Comparison of ENCODE assay signal across 7 cellular contexts in genomic region chr12:56221233-56221756, GRCh38. TPM values are rescaled to one million over a fixed set of nuclear protein-coding genes. Genes with fewer than 3 reads are reported as not detected.
DNase-seq lines count a peak whose midpoint lies in the region; ATAC-seq and TF ChIP-seq lines count a peak whose summit lies in the region.

No MANE protein-coding gene starts in this region.

- peak overlapping the region; percentile 98 for H3K14ac ChIP-seq in IMR-90 (replicated peaks; ENCODE audit: low read depth, low read length)

- peak; percentile 94 for DNase-seq in EH (ENCODE audit: low read depth)
- DNase-seq in IMR-90, result peak; percentile 73
- peak; percentile 94 for DNase-seq in adipocyte (ENCODE audit: low read depth)
- peak; percentile 53 to 78 (median 68) for DNase-seq in heart left ventricle
- peak; percentile 36 for DNase-seq in pons (ENCODE audit: low spot score)
- no peak for DNase-seq in NOMO-1 treated with DMSO at 0.1 percent for 48 hours (lab: John Stamatoyannopoulos, UW; ENCODE audit: unreplicated experiment)

- H2AK5ac ChIP-seq in IMR-90 (ENCODE audit: low read depth, low read length), result peak overlapping the region; percentile 92

- peak overlapping the region; percentile 88 for H3K18ac ChIP-seq in IMR-90 (ENCODE audit: low read depth, low read length)

- dilution Hi-C loops in IMR-90 (cut with HindIII; ENCODE audit: low sequenced_read_pairs, unreplicated experiment), result no loop called here

- TF ChIP-seq RAD21 in IMR-90 (IDR thresholded peaks at IDR 0.05; ENCODE audit: low read length), result no peak

- no peak overlapping the region for H2BK20ac ChIP-seq in IMR-90 (ENCODE audit: low read depth, low read length)

- peak overlapping the region; percentile 93 for H3K4me2 ChIP-seq in IMR-90 (ENCODE audit: low read depth, low read length)

- H3K36me3 ChIP-seq in IMR-90 (ENCODE audit: control insufficient read depth, insufficient read depth, low read length) (peaks cover 9% of the 10 kb centered on the region), adipocyte (ENCODE audit: control insufficient read depth, insufficient read depth, low read length, severe bottlenecking) (peaks cover 4% of the 10 kb centered on the region), heart left ventricle (peaks cover 0 to 17% (median 8%) of the 10 kb centered on the region in 9 donors)

- ATAC-seq in GM19467 (IDR thresholded peaks at IDR 0.05; ENCODE audit: unreplicated experiment), result peak; percentile 24
- peak; percentile 28 for ATAC-seq in IMR-90 (ENCODE audit: low read depth)
- ATAC-seq in heart left ventricle, result peak; percentile 8 to 38 (median 21)

- H4K91ac ChIP-seq in IMR-90 (ENCODE audit: insufficient read depth, low read depth, low read length), result peak overlapping the region; percentile 96

- H3K9me3 ChIP-seq in IMR-90 (ENCODE audit: control insufficient read depth, insufficient read depth, low read length) (no peaks in the 10 kb centered on the region), adipocyte (ENCODE audit: control insufficient read depth, low read length) (no peaks in the 10 kb centered on the region), heart left ventricle (no peaks in the 10 kb centered on the region)

- no peak for TF ChIP-seq POLR2A in IMR-90 (IDR thresholded peaks at IDR 0.05; ENCODE audit: low read depth, low read length)
- TF ChIP-seq POLR2A in heart left ventricle (IDR thresholded peaks at IDR 0.05), result no peak

- H3K9ac ChIP-seq in IMR-90 (ENCODE audit: low read depth, low read length) (peak overlapping the region; percentile 95), adipocyte (ENCODE audit: low read length) (peak overlapping the region; percentile 98)

- peaks cover 10% of the 10 kb centered on the region; the same call in 1 of the 2 replicates for H4K20me1 ChIP-seq in IMR-90 (ENCODE audit: insufficient read depth, low read length)

- H2AK9ac ChIP-seq in IMR-90 (replicated peaks; ENCODE audit: low read depth, low read length, poor library complexity), result peak overlapping the region; percentile 95

- peak overlapping the region; percentile 67; the same call in 2 of the 3 replicates for H2BK15ac ChIP-seq in IMR-90 (ENCODE audit: low read depth, low read length)

- H3K4me1 ChIP-seq in IMR-90 (ENCODE audit: control insufficient read depth, insufficient read depth, low read length) (peaks cover 4% of the 10 kb centered on the region; the same call in 1 of the 2 replicates), adipocyte (ENCODE audit: control insufficient read depth, insufficient read depth, low read length) (peaks cover 24% of the 10 kb centered on the region), heart left ventricle (peaks cover 8 to 52% (median 41%) of the 10 kb centered on the region in 12 donors)

- WGBS in IMR-90 (ENCODE audit: extremely low coverage in 2 of 2, insufficient read length in 1 of 2), 2 experiments, result 0% methylated on average over 9 of the region's 21 CpGs; no CpG with 5 or more reads in 1 of the 2 experiments
- WGBS in heart left ventricle, 4 donors, result 0 to 1% (median 1%) methylated on average over 21 of the region's 21 CpGs

- peak overlapping the region; percentile 87 for H3K23ac ChIP-seq in IMR-90 (ENCODE audit: low read depth, low read length)

- H3K4ac ChIP-seq in IMR-90 (ENCODE audit: low read depth, low read length), result peak overlapping the region; percentile 98

- H3K27me3 ChIP-seq in IMR-90 (ENCODE audit: control insufficient read depth, insufficient read depth, low read length) (no peaks in the 10 kb centered on the region), adipocyte (replicated peaks; ENCODE audit: control insufficient read depth, insufficient read depth, low read length) (no peaks in the 10 kb centered on the region), heart left ventricle (no peaks in the 10 kb centered on the region)

- H3K4me3 ChIP-seq in IMR-90 (ENCODE audit: insufficient read depth, low read depth, low read length), result peak overlapping the region; percentile 79
- peak overlapping the region; percentile 95 for H3K4me3 ChIP-seq in adipocyte (ENCODE audit: low read length)
- H3K4me3 ChIP-seq in heart left ventricle, result peak overlapping the region; percentile 56 to 95 (median 76)

- H3K9me1 ChIP-seq in IMR-90 (ENCODE audit: insufficient read depth, low read length), result peaks cover 16% of the 10 kb centered on the region

- H3K56ac ChIP-seq in IMR-90 (ENCODE audit: extremely low read depth, insufficient read depth, low read length), result peak overlapping the region; percentile 93

- CTCF ChIA-PET in IMR-90 (lab: Yijun Ruan, JAX), result interaction anchor here (0.6 to 2.0 kb wide), 12 partner anchors 13 to 1623 kb away, joined by 3 to 22 read pairs (median 4); partner anchors contain the start of gene SMARCC2

- peak overlapping the region; percentile 74 to 84; a peak in 3 of 4 replicates for H4K8ac ChIP-seq in IMR-90 (ENCODE audit: low read depth in 2 of 2, low read length in 2 of 2)

- TSS peak; percentile 81 for BruUV-seq in IMR-90 (replicated peaks; lab: Mats Ljungman, UMichigan)

- peaks cover 26 to 53% of the 10 kb centered on the region in 2 experiments for H3K79me1 ChIP-seq in IMR-90 (ENCODE audit: low read depth in 1 of 2, low read length in 2 of 2)

- H3K27ac ChIP-seq in IMR-90 (ENCODE audit: insufficient read depth, low read length), result peak overlapping the region; percentile 95
- peak overlapping the region; percentile 86 to 99 (median 96) for H3K27ac ChIP-seq in heart left ventricle

- intact Hi-C loops in IMR-90 (cut with micrococcal nuclease) (loop anchor here (2.0 kb wide), 2 partner anchors 14 to 62 kb away; partner anchors contain the start of gene MYL6), heart left ventricle (cut with DNase I) (loop anchor here in 6 of 10 donors (5.0 to 10.0 kb wide), 4 partner anchors 34 to 244 kb away; partner anchors contain the start of genes ANKRD52 (in 4 of the 6), ESYT1 (in 1 of the 6), SMARCC2 (in 1 of the 6) and SPRYD4 (in 1 of the 6))

- TF ChIP-seq CTCF in IMR-90 (conservative IDR thresholded peaks at IDR 0.05; ENCODE audit: low read depth, low read length) (no peak), heart left ventricle (IDR thresholded peaks at IDR 0.05) (no peak)

- in situ Hi-C loops in IMR-90 (cut with MboI; ENCODE audit: low sequenced_read_pairs), result no loop called here

- POLR2A ChIA-PET in IMR-90 (lab: Charles Lee; ENCODE audit: unreplicated experiment), result interaction anchor here (0.6 to 1.7 kb wide), 7 partner anchors 7 to 1940 kb away, joined by 3 to 5 read pairs (median 4); partner anchors contain the start of genes ANKRD52 and SMARCC2

- peak overlapping the region; percentile 60 for H4K5ac ChIP-seq in IMR-90 (ENCODE audit: low read depth, low read length)

- H2BK5ac ChIP-seq in IMR-90 (ENCODE audit: low read depth, low read length, poor library complexity, severe bottlenecking), result peak overlapping the region; percentile 94

- peak overlapping the region; percentile 81 for H2BK120ac ChIP-seq in IMR-90 (ENCODE audit: low read depth, low read length)

- H2AFZ ChIP-seq in IMR-90 (replicated peaks; ENCODE audit: low read length, poor library complexity), result peak overlapping the region; percentile 87

TF ChIP-seq in IMR-90, 13 proteins besides CTCF, POLR2A, EP300 and RAD21:
- TF ChIP-seq RFX5 (IDR thresholded peaks at IDR 0.05; ENCODE audit: low read depth, low read length), result no peak
- peak; percentile 86; the same call in 1 of the 2 replicates for TF ChIP-seq MAZ (IDR thresholded peaks at IDR 0.05; ENCODE audit: borderline replicate concordance, low read depth, low read length)
- TF ChIP-seq BHLHE40 (IDR thresholded peaks at IDR 0.05; ENCODE audit: low read depth, low read length), result peak; percentile 65
TF ChIP-seq in IMR-90: peak in this region for 2.

RNA-seq across cellular contexts. Expression of gene RNF41, which starts 0.4 kb away (rescaled TPM):
- total RNA-seq in IMR-90 (2012; rRNA removed) (191 and 272 TPM in 2 replicates), heart left ventricle (10 to 100 TPM; 41.7 to 84.0 (median 53.3) TPM)
- polyA plus RNA-seq in IMR-90 (2012; rRNA removed) (112 and 125 TPM in 2 replicates), heart left ventricle (10 to 100 TPM; 10.6 to 62.4 TPM)
- polyA plus RNA-seq in IMR-90 (2012; cell fraction: cytosol; rRNA removed), result 83.1 and 122 TPM in 2 replicates
- 45.0 and 90.2 TPM in 2 replicates for polyA plus RNA-seq in IMR-90 (2012; cell fraction: nucleus; rRNA removed; ENCODE audit: low replicate concordance)

RNA-seq across cellular contexts. Expression of gene NABP2, which starts 2.8 kb away (rescaled TPM):
- total RNA-seq in IMR-90 (2012; rRNA removed) (29.2 and 31.4 TPM in 2 replicates), heart left ventricle (10 to 100 TPM; 18.0 to 27.4 (median 20.7) TPM)
- polyA plus RNA-seq in IMR-90 (2012; rRNA removed) (37.4 and 42.5 TPM in 2 replicates), heart left ventricle (10 to 100 TPM; 14.8 to 30.1 TPM)
- polyA plus RNA-seq in IMR-90 (2012; cell fraction: cytosol; rRNA removed), result 32.7 and 41.6 TPM in 2 replicates
- polyA plus RNA-seq in IMR-90 (2012; cell fraction: nucleus; rRNA removed; ENCODE audit: low replicate concordance), result 6.7 and 10.2 TPM in 2 replicates

RNA-seq across cellular contexts. Expression of gene SLC39A5, which starts 8.6 kb away (rescaled TPM):
- total RNA-seq in IMR-90 (2012; rRNA removed) (not detected in 2 replicates), heart left ventricle (not detected)
- polyA plus RNA-seq in IMR-90 (2012; rRNA removed) (not detected in 2 replicates), heart left ventricle (under 1 TPM in 1 of 2 donors, not detected in 1; 0.12 TPM)
- 0.02 TPM in 1 of 2 replicates, not detected in the other for polyA plus RNA-seq in IMR-90 (2012; cell fraction: cytosol; rRNA removed)
- 0.77 and 0.96 TPM in 2 replicates for polyA plus RNA-seq in IMR-90 (2012; cell fraction: nucleus; rRNA removed; ENCODE audit: low replicate concordance)

RNA-seq across cellular contexts. Expression of gene SMARCC2, which starts 32.0 kb away (rescaled TPM):
- 41.4 and 42.3 TPM in 2 replicates for total RNA-seq in IMR-90 (2012; rRNA removed)
- 43.8 and 44.3 TPM in 2 replicates for polyA plus RNA-seq in IMR-90 (2012; rRNA removed)
- polyA plus RNA-seq in IMR-90 (2012; cell fraction: cytosol; rRNA removed), result 13.3 and 20.0 TPM in 2 replicates
- 107 and 224 TPM in 2 replicates for polyA plus RNA-seq in IMR-90 (2012; cell fraction: nucleus; rRNA removed; ENCODE audit: low replicate concordance)
- total RNA-seq in heart left ventricle, result 10 to 100 TPM; 48.6 to 83.5 (median 66.2) TPM
- polyA plus RNA-seq in heart left ventricle, result 10 to 100 TPM; 21.4 to 27.6 TPM

RNA-seq across cellular contexts. Expression of gene ANKRD52, which starts 36.9 kb away (rescaled TPM):
- 15.4 and 16.1 TPM in 2 replicates for total RNA-seq in IMR-90 (2012; rRNA removed)
- 35.9 and 36.2 TPM in 2 replicates for polyA plus RNA-seq in IMR-90 (2012; rRNA removed)
- polyA plus RNA-seq in IMR-90 (2012; cell fraction: cytosol; rRNA removed), result 21.3 and 23.2 TPM in 2 replicates
- 93.6 and 111 TPM in 2 replicates for polyA plus RNA-seq in IMR-90 (2012; cell fraction: nucleus; rRNA removed; ENCODE audit: low replicate concordance)
- total RNA-seq in heart left ventricle, result 10 to 100 TPM; 19.3 to 40.6 (median 28.0) TPM
- 10 to 100 TPM; 12.2 to 36.7 TPM for polyA plus RNA-seq in heart left ventricle
